ENCODE assay signal across 1 cellular context in genomic region chr1:1306661-1307260, GRCh38.
TF ChIP-seq lines count a peak whose summit lies in the region.

No MANE protein-coding gene starts in this region.

TF ChIP-seq in SK-N-SH, 30 proteins besides CTCF, POLR2A, EP300 and RAD21 (continued from another document):
- TF ChIP-seq, protein P1, sequence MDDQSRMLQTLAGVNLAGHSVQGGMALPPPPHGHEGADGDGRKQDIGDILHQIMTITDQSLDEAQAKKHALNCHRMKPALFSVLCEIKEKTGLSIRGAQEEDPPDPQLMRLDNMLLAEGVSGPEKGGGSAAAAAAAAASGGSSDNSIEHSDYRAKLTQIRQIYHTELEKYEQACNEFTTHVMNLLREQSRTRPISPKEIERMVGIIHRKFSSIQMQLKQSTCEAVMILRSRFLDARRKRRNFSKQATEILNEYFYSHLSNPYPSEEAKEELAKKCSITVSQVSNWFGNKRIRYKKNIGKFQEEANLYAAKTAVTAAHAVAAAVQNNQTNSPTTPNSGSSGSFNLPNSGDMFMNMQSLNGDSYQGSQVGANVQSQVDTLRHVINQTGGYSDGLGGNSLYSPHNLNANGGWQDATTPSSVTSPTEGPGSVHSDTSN (IDR thresholded peaks at IDR 0.05) = no peak
- no peak for TF ChIP-seq RCOR1 (IDR thresholded peaks at IDR 0.05; ENCODE audit: low read length)
- no peak for TF ChIP-seq GABPA (IDR thresholded peaks at IDR 0.05; ENCODE audit: low read depth)
